ENCODE assay signal across 26 cellular contexts in genomic region chr9:111913159-111913558, GRCh38. TPM values are rescaled to one million over a fixed set of nuclear protein-coding genes. Genes with fewer than 3 reads are reported as not detected.
DNase-seq lines count a peak whose midpoint lies in the region; ATAC-seq and TF ChIP-seq lines count a peak whose summit lies in the region.
"Had no signal": no experiment of that assay in that cellular context is flagged by ENCODE, and none has a peak within 500 bp of the region (broad histone marks: within the 10 kb centered on the region; RNA-seq: fewer than 3 reads in every experiment).

No MANE protein-coding gene starts in this region.

- no peak overlapping the region for H3K9ac ChIP-seq in IMR-90 (ENCODE audit: low read depth, low read length)

- in situ Hi-C loops in IMR-90 (cut with MboI; ENCODE audit: low sequenced_read_pairs) = no loop called here

- H4K5ac ChIP-seq in IMR-90 (ENCODE audit: low read depth, low read length) = no peak overlapping the region

- dilution Hi-C loops in IMR-90 (cut with HindIII; ENCODE audit: low sequenced_read_pairs, unreplicated experiment) = no loop called here

- peak overlapping the region in 2 of 3 donors; percentile 49 to 70 for H3K27ac Mint-ChIP-seq in CD4-positive, CD25-positive, alpha-beta regulatory T cell
- H3K27ac Mint-ChIP-seq in activated naive CD8-positive, alpha-beta T cell treated with anti-CD3 and anti-CD28 coated beads, Interleukin-2, amount 50 U/mL, for 24 hours = peak overlapping the region; percentile 0
- H3K27ac Mint-ChIP-seq in progenitor cell of endocrine pancreas = peak overlapping the region; percentile 54
- H3K27ac Mint-ChIP-seq: activated CD4-positive, alpha-beta memory T cell treated with anti-CD3 and anti-CD28 coated beads, Interleukin-2, amount 10 ng/mL, durations not matched to agents 7 days and 5 days; type B pancreatic cell had no signal

- BruUV-seq in IMR-90 (replicated peaks; lab: Mats Ljungman, UMichigan) = no TSS peak

- H3K9me3 Mint-ChIP-seq in CD4-positive, CD25-positive, alpha-beta regulatory T cell = no peaks in the 10 kb centered on the region
- no peaks in the 10 kb centered on the region for H3K9me3 Mint-ChIP-seq in activated naive CD8-positive, alpha-beta T cell treated with anti-CD3 and anti-CD28 coated beads, Interleukin-2, amount 50 U/mL, for 24 hours
- no peaks in the 10 kb centered on the region for H3K9me3 Mint-ChIP-seq in progenitor cell of endocrine pancreas (ENCODE audit: low read depth)
- H3K9me3 Mint-ChIP-seq: activated CD4-positive, alpha-beta memory T cell treated with anti-CD3 and anti-CD28 coated beads, Interleukin-2, amount 10 ng/mL, durations not matched to agents 7 days and 5 days; central memory CD8-positive, alpha-beta T cell; type B pancreatic cell had no signal

- no peaks in the 10 kb centered on the region for H3K27me3 Mint-ChIP-seq in CD4-positive, CD25-positive, alpha-beta regulatory T cell
- no peaks in the 10 kb centered on the region for H3K27me3 Mint-ChIP-seq in activated naive CD8-positive, alpha-beta T cell treated with anti-CD3 and anti-CD28 coated beads, Interleukin-2, amount 50 U/mL, for 24 hours
- H3K27me3 Mint-ChIP-seq in progenitor cell of endocrine pancreas = no peaks in the 10 kb centered on the region
- H3K27me3 Mint-ChIP-seq: activated CD4-positive, alpha-beta memory T cell treated with anti-CD3 and anti-CD28 coated beads, Interleukin-2, amount 10 ng/mL, durations not matched to agents 7 days and 5 days; central memory CD8-positive, alpha-beta T cell; type B pancreatic cell had no signal

- H2AK5ac ChIP-seq in IMR-90 (ENCODE audit: low read depth, low read length) = no peak overlapping the region

- H3K14ac ChIP-seq in IMR-90 (replicated peaks; ENCODE audit: low read depth, low read length) = 0 out of 2 replicates have a peak overlapping the region, but pooled peaks have one; percentile 10

- peaks cover 22% of the 10 kb centered on the region for H3K36me3 Mint-ChIP-seq in CD4-positive, CD25-positive, alpha-beta regulatory T cell
- peaks cover 27% of the 10 kb centered on the region for H3K36me3 Mint-ChIP-seq in activated naive CD8-positive, alpha-beta T cell treated with anti-CD3 and anti-CD28 coated beads, Interleukin-2, amount 50 U/mL, for 24 hours (ENCODE audit: low read depth)
- peaks cover 8% of the 10 kb centered on the region for H3K36me3 Mint-ChIP-seq in progenitor cell of endocrine pancreas (ENCODE audit: insufficient read depth)

- H3K18ac ChIP-seq in IMR-90 (ENCODE audit: low read depth, low read length) = no peak overlapping the region; the same call in 1 of the 2 replicates

- no peak overlapping the region for H3K56ac ChIP-seq in IMR-90 (ENCODE audit: extremely low read depth, insufficient read depth, low read length)

- no peak overlapping the region for H3K23ac ChIP-seq in IMR-90 (ENCODE audit: low read depth, low read length)

- TF ChIP-seq RAD21 in IMR-90 (IDR thresholded peaks at IDR 0.05; ENCODE audit: low read length) = no peak

- peaks cover 30% of the 10 kb centered on the region for H3K9me1 ChIP-seq in IMR-90 (ENCODE audit: insufficient read depth, low read length)

- CTCF ChIA-PET in IMR-90 (lab: Yijun Ruan, JAX) = no interaction called here

- peak overlapping the region; percentile 13 to 77 (median 66) for H3K4me3 Mint-ChIP-seq in CD4-positive, CD25-positive, alpha-beta regulatory T cell
- no peak overlapping the region for H3K4me3 Mint-ChIP-seq in activated naive CD8-positive, alpha-beta T cell treated with anti-CD3 and anti-CD28 coated beads, Interleukin-2, amount 50 U/mL, for 24 hours
- H3K4me3 Mint-ChIP-seq in progenitor cell of endocrine pancreas (ENCODE audit: low read depth) = no peak overlapping the region
- H3K4me3 Mint-ChIP-seq: activated CD4-positive, alpha-beta memory T cell treated with anti-CD3 and anti-CD28 coated beads, Interleukin-2, amount 10 ng/mL, durations not matched to agents 7 days and 5 days; central memory CD8-positive, alpha-beta T cell; type B pancreatic cell had no signal

- peak in 1 of 2 donors; percentile 16 for ATAC-seq in CD4-positive, CD25-positive, alpha-beta regulatory T cell (ENCODE audit: low read depth in 2 of 2)
- ATAC-seq in IMR-90 (ENCODE audit: low read depth) = no peak
- no peak for ATAC-seq in activated naive CD8-positive, alpha-beta T cell treated with anti-CD3 and anti-CD28 coated beads, Interleukin-2, amount 50 U/mL, for 24 hours
- ATAC-seq: activated CD4-positive, CD25-positive, alpha-beta regulatory T cell treated with anti-CD3 and anti-CD28 coated beads, Interleukin-2, amount 50 U/mL, for 24 hours; HepG2 had no signal

- no peaks in the 10 kb centered on the region for H3K27me3 ChIP-seq in CD4-positive, CD25-positive, alpha-beta regulatory T cell (ENCODE audit: control insufficient read depth, insufficient read depth, low read length)
- no peaks in the 10 kb centered on the region for H3K27me3 ChIP-seq in IMR-90 (ENCODE audit: control insufficient read depth, insufficient read depth, low read length)
- H3K27me3 ChIP-seq: SJSA1 had no signal

- H3K4me3 ChIP-seq in CD4-positive, CD25-positive, alpha-beta regulatory T cell (ENCODE audit: low read depth, low read length) = peak overlapping the region; percentile 38
- H3K4me3 ChIP-seq in IMR-90 (ENCODE audit: insufficient read depth, low read depth, low read length) = no peak overlapping the region
- H3K4me3 ChIP-seq: left ventricle myocardium inferior, SJSA1 had no signal

- H3K36me3 ChIP-seq in CD4-positive, CD25-positive, alpha-beta regulatory T cell (ENCODE audit: control insufficient read depth, insufficient read depth, low read length) = peaks cover 22% of the 10 kb centered on the region
- H3K36me3 ChIP-seq in IMR-90 (ENCODE audit: control insufficient read depth, insufficient read depth, low read length) = peaks cover 19% of the 10 kb centered on the region
- H3K36me3 ChIP-seq: left ventricle myocardium inferior had no signal

- peaks cover 71% of the 10 kb centered on the region for H3K4me1 ChIP-seq in CD4-positive, CD25-positive, alpha-beta regulatory T cell (ENCODE audit: control insufficient read depth, insufficient read depth, low read length, poor library complexity, severe bottlenecking)
- H3K4me1 ChIP-seq in IMR-90 (ENCODE audit: control insufficient read depth, insufficient read depth, low read length) = peaks cover 29% of the 10 kb centered on the region

- no CpG with 5 or more reads among the region's 6 CpGs for WGBS in IMR-90 (ENCODE audit: extremely low coverage in 2 of 2, insufficient read length in 1 of 2), 2 experiments

- no peak overlapping the region for H4K91ac ChIP-seq in IMR-90 (ENCODE audit: insufficient read depth, low read depth, low read length)

- no peak overlapping the region for H3K27ac ChIP-seq in CD4-positive, CD25-positive, alpha-beta regulatory T cell (ENCODE audit: insufficient read depth, low read length, poor library complexity, severe bottlenecking)
- no peak overlapping the region for H3K27ac ChIP-seq in IMR-90 (ENCODE audit: insufficient read depth, low read length)
- H3K27ac ChIP-seq: left ventricle myocardium inferior, SJSA1 had no signal

- POLR2A ChIA-PET in IMR-90 (lab: Charles Lee; ENCODE audit: unreplicated experiment) = interaction anchor here (0.6 kb wide), 1 partner anchor 77 kb away, joined by 4 read pairs; no protein-coding TSS in a partner anchor

- TF ChIP-seq POLR2A in IMR-90 (IDR thresholded peaks at IDR 0.05; ENCODE audit: low read depth, low read length) = no peak
- no peak for TF ChIP-seq POLR2A in erythroblast (IDR thresholded peaks at IDR 0.05; ENCODE audit: low read length)

- no peak overlapping the region for H2AFZ ChIP-seq in IMR-90 (replicated peaks; ENCODE audit: low read length, poor library complexity)

- no peak overlapping the region for H2BK15ac ChIP-seq in IMR-90 (ENCODE audit: low read depth, low read length)

- intact Hi-C loops in IMR-90 (cut with micrococcal nuclease) = no loop called here

- H3K79me1 ChIP-seq in IMR-90 (ENCODE audit: low read depth in 1 of 2, low read length in 2 of 2) = peaks cover 0 to 52% of the 10 kb centered on the region in 2 experiments; a peak in 2 of 4 replicates

- H3K9me3 ChIP-seq in CD4-positive, CD25-positive, alpha-beta regulatory T cell (ENCODE audit: control insufficient read depth in 2 of 2, low read length in 2 of 2) = no peaks in the 10 kb centered on the region
- no peaks in the 10 kb centered on the region for H3K9me3 ChIP-seq in IMR-90 (ENCODE audit: control insufficient read depth, insufficient read depth, low read length)
- H3K9me3 ChIP-seq: left ventricle myocardium inferior, SJSA1 had no signal

- TF ChIP-seq CTCF in IMR-90 (conservative IDR thresholded peaks at IDR 0.05; ENCODE audit: low read depth, low read length) (no peak), progenitor cell of endocrine pancreas (IDR thresholded peaks at IDR 0.05; ENCODE audit: unreplicated experiment) (no peak)

- peak in 1 of 3 donors; percentile 21 for DNase-seq in CD4-positive, CD25-positive, alpha-beta regulatory T cell
- DNase-seq in IMR-90 (no peak), progenitor cell of endocrine pancreas (ENCODE audit: low spot score, unreplicated experiment) (no peak), erythroblast (lab: John Stamatoyannopoulos, UW) (no peak), SHP77 treated with DMSO at 0.1 percent for 48 hours (lab: John Stamatoyannopoulos, UW) (no peak), DMS 273 (lab: John Stamatoyannopoulos, UW; ENCODE audit: unreplicated experiment) (no peak)
- no peak for DNase-seq in activated naive CD8-positive, alpha-beta T cell treated with anti-CD3 and anti-CD28 coated beads, Interleukin-2, amount 50 U/mL, for 24 hours
- DNase-seq: activated CD4-positive, alpha-beta memory T cell treated with anti-CD3 and anti-CD28 coated beads, Interleukin-2, amount 10 ng/mL, durations not matched to agents 7 days and 5 days; C1 segment of cervical spinal cord; dermis blood vessel endothelial cell; DMS 273 treated with DMSO at 0.1 percent for 48 hours; EL; GOT3; islet precursor cell; left ventricle myocardium inferior; NCI-H1092; NCI-H187; NCI-H69; small intestine; stimulated activated CD4-positive, alpha-beta T cell treated with anti-CD3 and anti-CD28 coated beads, Interleukin-2, amount 100 ng/mL, for 24 hours; T-helper 1 cell had no signal

- H2BK120ac ChIP-seq in IMR-90 (ENCODE audit: low read depth, low read length) = no peak overlapping the region

- H4K20me1 ChIP-seq in IMR-90 (ENCODE audit: insufficient read depth, low read length) = peaks cover 96% of the 10 kb centered on the region

- H2BK5ac ChIP-seq in IMR-90 (ENCODE audit: low read depth, low read length, poor library complexity, severe bottlenecking) = peak overlapping the region; percentile 53

- no peak overlapping the region for H2AK9ac ChIP-seq in IMR-90 (replicated peaks; ENCODE audit: low read depth, low read length, poor library complexity)

- H3K4ac ChIP-seq in IMR-90 (ENCODE audit: low read depth, low read length) = no peak overlapping the region

- peak overlapping the region; percentile 19; the same call in 1 of the 2 replicates for H3K4me2 ChIP-seq in IMR-90 (ENCODE audit: low read depth, low read length)

- H3K4me1 Mint-ChIP-seq in CD4-positive, CD25-positive, alpha-beta regulatory T cell = peaks cover 41 to 94% (median 80%) of the 10 kb centered on the region in 4 donors
- H3K4me1 Mint-ChIP-seq in activated naive CD8-positive, alpha-beta T cell treated with anti-CD3 and anti-CD28 coated beads, Interleukin-2, amount 50 U/mL, for 24 hours = peaks cover 95% of the 10 kb centered on the region
- peaks cover 5% of the 10 kb centered on the region for H3K4me1 Mint-ChIP-seq in progenitor cell of endocrine pancreas (ENCODE audit: low read depth)

- no peak overlapping the region for H2BK20ac ChIP-seq in IMR-90 (ENCODE audit: low read depth, low read length)

- H4K8ac ChIP-seq in IMR-90 (ENCODE audit: low read depth in 2 of 2, low read length in 2 of 2) = no peak overlapping the region

RNA-seq across cellular contexts. Expression of gene UGCG, which starts 16.5 kb away (rescaled TPM):
- total RNA-seq in CD4-positive, CD25-positive, alpha-beta regulatory T cell = 39.6 TPM
- polyA plus RNA-seq in CD4-positive, CD25-positive, alpha-beta regulatory T cell = 10 to 100 TPM; 17.1 to 24.2 (median 21.3) TPM
- total RNA-seq in IMR-90 (2012; rRNA removed) (104 and 234 TPM in 2 replicates), progenitor cell of endocrine pancreas (26.8 and 27.7 TPM in 2 replicates)
- polyA plus RNA-seq in IMR-90 (2012; rRNA removed) = 70.8 and 84.2 TPM in 2 replicates
- 24.9 and 26.2 TPM in 2 replicates for polyA plus RNA-seq in IMR-90 (2012; cell fraction: cytosol; rRNA removed)
- polyA plus RNA-seq in IMR-90 (2012; cell fraction: nucleus; rRNA removed; ENCODE audit: low replicate concordance) = 14.6 and 101 TPM in 2 replicates

Comparison
In these comparisons a context has a peak if more than half of its experiments do, and no peak if none do; other contexts are left out.
1. H3K27ac Mint-ChIP-seq: peak in every context shown above with its lines; median percentile 60 in CD4-positive, CD25-positive, alpha-beta regulatory T cell; 54 in progenitor cell of endocrine pancreas; 0 in activated naive CD8-positive, alpha-beta T cell treated with anti-CD3 and anti-CD28 coated beads, Interleukin-2, amount 50 U/mL, for 24 hours.
2. H3K4me3 Mint-ChIP-seq: peak in CD4-positive, CD25-positive, alpha-beta regulatory T cell (4 of 4); none in activated naive CD8-positive, alpha-beta T cell treated with anti-CD3 and anti-CD28 coated beads, Interleukin-2, amount 50 U/mL, for 24 hours (single experiment) and progenitor cell of endocrine pancreas (single experiment).